ENCODE assay signal across 9 cellular contexts in genomic region chr3:107525954-107526305, GRCh38. TPM values are rescaled to one million over a fixed set of nuclear protein-coding genes. Genes with fewer than 3 reads are reported as not detected.
DNase-seq lines count a peak whose midpoint lies in the region; ATAC-seq and TF ChIP-seq lines count a peak whose summit lies in the region.
"Had no signal": no experiment of that assay in that cellular context is flagged by ENCODE, and none has a peak within 500 bp of the region (broad histone marks: within the 10 kb centered on the region; RNA-seq: fewer than 3 reads in every experiment).

No MANE protein-coding gene starts in this region.

- TF ChIP-seq CTCF in adrenal gland (IDR thresholded peaks at IDR 0.05), result no peak
- no peak for TF ChIP-seq CTCF in right lobe of liver (IDR thresholded peaks at IDR 0.05)
- TF ChIP-seq CTCF in thyroid gland (IDR thresholded peaks at IDR 0.05), result no peak

- POLR2A ChIA-PET in activated CD4-positive, alpha-beta T cell treated with anti-CD3 and anti-CD28 coated beads, Interleukin-2, amount 10 ng/mL, durations not matched to agents 7 days and 5 days (lab: Charles Lee), result no interaction called here

- ATAC-seq in right lobe of liver (no peak), GM21367 (IDR thresholded peaks at IDR 0.05; ENCODE audit: unreplicated experiment) (no peak), GM21619 (IDR thresholded peaks at IDR 0.05; ENCODE audit: unreplicated experiment) (no peak), GM18861 (IDR thresholded peaks at IDR 0.05; ENCODE audit: unreplicated experiment) (no peak)

- no peaks in the 10 kb centered on the region for H3K27me3 ChIP-seq in adrenal gland
- H3K27me3 ChIP-seq in right lobe of liver, result no peaks in the 10 kb centered on the region
- H3K27me3 ChIP-seq in thyroid gland, result no peaks in the 10 kb centered on the region

- H3K36me3 Mint-ChIP-seq in activated CD4-positive, alpha-beta T cell treated with anti-CD3 and anti-CD28 coated beads, Interleukin-2, amount 10 ng/mL, durations not matched to agents 7 days and 5 days (ENCODE audit: low read depth), result peaks cover 24% of the 10 kb centered on the region

- WGBS in adrenal gland, 4 donors, result 1 to 8% (median 3%) methylated on average over 8 of the region's 8 CpGs
- 0% methylated on average over 4 of the region's 8 CpGs for WGBS in right lobe of liver (ENCODE audit: insufficient coverage, low coverage, low lambda C conversion rate, missing lambda C conversion rate)
- 0 to 4% methylated on average over 6 to 8 of the region's 8 CpGs for WGBS in thyroid gland, 2 donors

- H3K27me3 Mint-ChIP-seq in activated CD4-positive, alpha-beta T cell treated with anti-CD3 and anti-CD28 coated beads, Interleukin-2, amount 10 ng/mL, durations not matched to agents 7 days and 5 days, result no peaks in the 10 kb centered on the region

- intact Hi-C loops in adrenal gland (cut with DNase I) (no loop called here), right lobe of liver (cut with DNase I) (no loop called here), thyroid gland (cut with DNase I) (no loop called here)

- H3K4me1 ChIP-seq in adrenal gland (replicated peaks in 1 of 2), result peaks cover 10 to 36% of the 10 kb centered on the region in 2 donors
- peaks cover 0 to 7% (median 0%) of the 10 kb centered on the region in 4 donors for H3K4me1 ChIP-seq in right lobe of liver
- peaks cover 6 to 8% of the 10 kb centered on the region in 2 donors for H3K4me1 ChIP-seq in thyroid gland

- no peaks in the 10 kb centered on the region for H3K9me3 ChIP-seq in adrenal gland (replicated peaks in 1 of 3)
- H3K9me3 ChIP-seq in right lobe of liver, result no peaks in the 10 kb centered on the region
- no peaks in the 10 kb centered on the region for H3K9me3 ChIP-seq in thyroid gland

- H3K27ac ChIP-seq in adrenal gland (peak overlapping the region in 1 of 5 donors; percentile 92), right lobe of liver (no peak overlapping the region), thyroid gland (peak overlapping the region in 1 of 3 donors; percentile 98)

- peak overlapping the region in 3 of 4 donors; percentile 6 to 93 (median 91) for H3K4me3 ChIP-seq in adrenal gland
- peak overlapping the region; percentile 73 to 80 (median 76) for H3K4me3 ChIP-seq in right lobe of liver
- H3K4me3 ChIP-seq in thyroid gland (replicated peaks in 1 of 3), result peak overlapping the region; percentile 75 to 86 (median 82)

- peaks cover 22% of the 10 kb centered on the region for H3K4me1 Mint-ChIP-seq in activated CD4-positive, alpha-beta T cell treated with anti-CD3 and anti-CD28 coated beads, Interleukin-2, amount 10 ng/mL, durations not matched to agents 7 days and 5 days

- H3K9me3 Mint-ChIP-seq in activated CD4-positive, alpha-beta T cell treated with anti-CD3 and anti-CD28 coated beads, Interleukin-2, amount 10 ng/mL, durations not matched to agents 7 days and 5 days, result no peaks in the 10 kb centered on the region

- TF ChIP-seq POLR2A in adrenal gland (IDR thresholded peaks at IDR 0.05) (no peak), right lobe of liver (IDR thresholded peaks at IDR 0.05) (no peak), thyroid gland (IDR thresholded peaks at IDR 0.05) (no peak)

- H3K27ac Mint-ChIP-seq in activated CD4-positive, alpha-beta T cell treated with anti-CD3 and anti-CD28 coated beads, Interleukin-2, amount 10 ng/mL, durations not matched to agents 7 days and 5 days, result peak overlapping the region; percentile 89

- no peaks in the 10 kb centered on the region for H3K36me3 ChIP-seq in adrenal gland (replicated peaks in 1 of 2)
- no peaks in the 10 kb centered on the region for H3K36me3 ChIP-seq in right lobe of liver
- no peaks in the 10 kb centered on the region for H3K36me3 ChIP-seq in thyroid gland

- CTCF ChIA-PET in activated CD4-positive, alpha-beta T cell treated with anti-CD3 and anti-CD28 coated beads, Interleukin-2, amount 10 ng/mL, durations not matched to agents 7 days and 5 days (lab: Charles Lee), result no interaction called here

- DNase-seq in activated CD4-positive, alpha-beta T cell treated with anti-CD3 and anti-CD28 coated beads, Interleukin-2, amount 10 ng/mL, durations not matched to agents 7 days and 5 days, result no peak
- no peak for DNase-seq in activated CD4-positive, alpha-beta T cell treated with anti-CD3 and anti-CD28 coated beads, Interleukin-2, amount 50 U/mL, for 4 hours
- DNase-seq in adrenal gland, result no peak
- DNase-seq in right lobe of liver, result no peak
- no peak for DNase-seq in thyroid gland
- DNase-seq: occipital lobe had no signal

- peak overlapping the region; percentile 92 for H3K4me3 Mint-ChIP-seq in activated CD4-positive, alpha-beta T cell treated with anti-CD3 and anti-CD28 coated beads, Interleukin-2, amount 10 ng/mL, durations not matched to agents 7 days and 5 days

RNA-seq across cellular contexts. Expression of gene BBX, which starts 3.2 kb away (rescaled TPM):
- 10 to 100 TPM; 35.0 to 45.4 TPM for total RNA-seq in activated CD4-positive, alpha-beta T cell treated with anti-CD3 and anti-CD28 coated beads, Interleukin-2, amount 10 ng/mL, durations not matched to agents 7 days and 5 days
- total RNA-seq in adrenal gland (100 to 1,000 TPM in 6 of 8 donors, 10 to 100 TPM in 2; 87.5 to 208 (median 122) TPM), right lobe of liver (10 to 100 TPM; 15.0 to 22.4 (median 19.1) TPM), thyroid gland (100 to 1,000 TPM in 2 of 4 donors, 10 to 100 TPM in 2; 73.0 to 216 (median 106) TPM)
- 10 to 100 TPM; 12.8 to 72.1 (median 19.4) TPM for polyA plus RNA-seq in adrenal gland
